10 cellular contexts compared by ENCODE assay signal in the genomic region with DNA sequence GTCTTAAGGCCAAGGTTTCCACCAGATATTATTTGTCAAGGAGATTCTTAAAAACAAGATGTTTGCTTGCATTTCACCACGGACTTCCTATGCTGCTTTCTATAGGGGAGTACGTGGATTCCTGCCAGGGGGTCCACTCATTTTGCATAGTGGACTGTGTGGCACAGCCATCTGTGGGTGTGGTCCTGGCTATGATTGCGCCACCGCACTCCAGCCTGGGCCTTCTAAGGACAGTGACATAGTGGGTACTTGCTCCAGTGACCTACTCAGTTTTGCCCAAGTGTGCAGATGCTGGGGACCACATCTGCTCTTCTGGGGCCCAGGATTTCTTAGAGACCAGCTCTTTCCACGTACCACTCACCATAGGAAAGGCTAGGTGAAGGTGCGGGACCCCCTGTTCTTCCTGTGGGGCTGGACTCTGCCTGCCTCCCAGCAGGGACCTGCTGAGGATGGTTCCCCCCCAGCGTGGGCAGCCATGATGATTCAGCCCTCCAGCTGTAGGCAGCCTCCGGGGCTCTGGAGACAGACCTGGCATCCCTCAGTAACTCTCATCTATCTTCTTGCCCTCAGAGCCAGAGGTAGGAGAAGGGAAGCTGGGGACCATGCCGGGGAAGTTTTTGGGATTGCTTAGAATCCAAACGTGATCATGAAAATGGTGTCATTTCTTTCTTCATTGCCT. TPM values are rescaled to one million over a fixed set of nuclear protein-coding genes. Genes with fewer than 3 reads are reported as not detected.
DNase-seq lines count a peak whose midpoint lies in the region; ATAC-seq and TF ChIP-seq lines count a peak whose summit lies in the region.
"Had no signal": no experiment of that assay in that cellular context is flagged by ENCODE, and none has a peak within 500 bp of the region (broad histone marks: within the 10 kb centered on the region; RNA-seq: fewer than 3 reads in every experiment).

No MANE protein-coding gene starts in this region.

- peak overlapping the region; percentile 95 for H3K4me3 Mint-ChIP-seq in CD8-positive, alpha-beta T cell
- H3K4me3 Mint-ChIP-seq in neural crest cell, result peak overlapping the region; percentile 97

- H3K4me1 ChIP-seq in CD8-positive, alpha-beta T cell (ENCODE audit: insufficient read depth, low read length), result peaks cover 37% of the 10 kb centered on the region
- peaks cover 64% of the 10 kb centered on the region for H3K4me1 ChIP-seq in PC-9 (replicated peaks; ENCODE audit: insufficient read depth)
- peaks cover 28% of the 10 kb centered on the region for H3K4me1 ChIP-seq in effector memory CD4-positive, alpha-beta T cell (ENCODE audit: control insufficient read depth, insufficient read depth, low read length, poor library complexity, severe bottlenecking)

- H3K27ac Mint-ChIP-seq in CD8-positive, alpha-beta T cell, result peak overlapping the region; percentile 94
- H3K27ac Mint-ChIP-seq in neural crest cell (ENCODE audit: unreplicated experiment), result peak overlapping the region; percentile 83

- DNase-seq in CD8-positive, alpha-beta T cell, result no peak
- no peak for DNase-seq in PC-9
- no peak for DNase-seq in effector memory CD4-positive, alpha-beta T cell
- no peak for DNase-seq in neural crest cell (ENCODE audit: low read depth, low spot score)
- no peak for DNase-seq in retina
- no peak for DNase-seq in SW480 (ENCODE audit: low spot score)
- no peak for DNase-seq in NCI-H2171 (lab: John Stamatoyannopoulos, UW)
- DNase-seq: foreskin keratinocyte, midbrain had no signal

- no peaks in the 10 kb centered on the region for H3K36me3 ChIP-seq in CD8-positive, alpha-beta T cell (ENCODE audit: insufficient read depth, low read length)
- H3K36me3 ChIP-seq in PC-9 (ENCODE audit: low read depth), result no peaks in the 10 kb centered on the region
- H3K36me3 ChIP-seq in effector memory CD4-positive, alpha-beta T cell (ENCODE audit: control insufficient read depth, insufficient read depth, low read length), result no peaks in the 10 kb centered on the region

- H3F3A ChIP-seq in PC-9 (ENCODE audit: insufficient read depth, low read depth), result peaks cover 47% of the 10 kb centered on the region

- H3K79me2 ChIP-seq in PC-9 (ENCODE audit: low read depth), result peaks cover 74% of the 10 kb centered on the region

- no peaks in the 10 kb centered on the region for H3K9me3 ChIP-seq in CD8-positive, alpha-beta T cell (ENCODE audit: low read length)
- no peaks in the 10 kb centered on the region for H3K9me3 ChIP-seq in PC-9 (ENCODE audit: insufficient read depth, low read depth)
- no peaks in the 10 kb centered on the region for H3K9me3 ChIP-seq in effector memory CD4-positive, alpha-beta T cell (ENCODE audit: control insufficient read depth, low read length)

- no peaks in the 10 kb centered on the region for H3K9me2 ChIP-seq in PC-9 (ENCODE audit: insufficient read depth)

- H3K4me2 ChIP-seq in PC-9, result peak overlapping the region; percentile 95; the same call in 1 of the 2 replicates

- BruUV-seq in PC-9 (replicated peaks; lab: Mats Ljungman, UMichigan), result no TSS peak

- ATAC-seq in CD8-positive, alpha-beta T cell, result no peak
- no peak for ATAC-seq in GM19397 (IDR thresholded peaks at IDR 0.05; ENCODE audit: unreplicated experiment)
- ATAC-seq: foreskin keratinocyte had no signal

- H3K9me3 Mint-ChIP-seq in CD8-positive, alpha-beta T cell, result no peaks in the 10 kb centered on the region
- no peaks in the 10 kb centered on the region for H3K9me3 Mint-ChIP-seq in neural crest cell

- CTCF ChIA-PET in CD8-positive, alpha-beta T cell (lab: Charles Lee), result no interaction called here
- CTCF ChIA-PET in PC-9 (lab: Charles Lee), result no interaction called here

- no peaks in the 10 kb centered on the region for H3K27me3 ChIP-seq in CD8-positive, alpha-beta T cell (ENCODE audit: insufficient read depth, low read length)
- H3K27me3 ChIP-seq in PC-9 (ENCODE audit: insufficient read depth, low read depth), result no peaks in the 10 kb centered on the region
- no peaks in the 10 kb centered on the region for H3K27me3 ChIP-seq in effector memory CD4-positive, alpha-beta T cell (replicated peaks; ENCODE audit: control insufficient read depth, insufficient read depth, low read length, poor library complexity, severe bottlenecking)
- H3K27me3 ChIP-seq: foreskin keratinocyte had no signal

- POLR2A ChIA-PET in CD8-positive, alpha-beta T cell (lab: Charles Lee), result interaction anchor here (1.2 kb wide), 1 partner anchor 22 kb away, joined by 3 read pairs; no protein-coding TSS in a partner anchor
- POLR2A ChIA-PET in PC-9 (lab: Charles Lee; ENCODE audit: unreplicated experiment), result no interaction called here

- H3K27ac ChIP-seq in CD8-positive, alpha-beta T cell (ENCODE audit: low read depth, low read length), result no peak overlapping the region
- H3K27ac ChIP-seq in PC-9, result no peak overlapping the region
- peak overlapping the region; percentile 84 for H3K27ac ChIP-seq in effector memory CD4-positive, alpha-beta T cell (ENCODE audit: insufficient read depth, low read length, poor library complexity, severe bottlenecking)
- H3K27ac ChIP-seq: foreskin keratinocyte had no signal

- H3K4me3 ChIP-seq in CD8-positive, alpha-beta T cell (ENCODE audit: low read depth, low read length), result no peak overlapping the region
- no peak overlapping the region for H3K4me3 ChIP-seq in PC-9
- no peak overlapping the region for H3K4me3 ChIP-seq in effector memory CD4-positive, alpha-beta T cell (ENCODE audit: insufficient read depth, low read depth, low read length, poor library complexity, severe bottlenecking)

- H2AFZ ChIP-seq in PC-9, result no peak overlapping the region

- peaks cover 52% of the 10 kb centered on the region for H3K4me1 Mint-ChIP-seq in CD8-positive, alpha-beta T cell (ENCODE audit: low read depth)
- H3K4me1 Mint-ChIP-seq in neural crest cell, result peaks cover 50% of the 10 kb centered on the region

- intact Hi-C loops in CD8-positive, alpha-beta T cell (cut with DNase I, micrococcal nuclease), result no loop called here
- intact Hi-C loops in PC-9 (cut with micrococcal nuclease; ENCODE audit: unreplicated experiment), result no loop called here

- TF ChIP-seq CTCF in CD8-positive, alpha-beta T cell (IDR thresholded peaks at IDR 0.05), result no peak
- TF ChIP-seq CTCF in PC-9 (conservative IDR thresholded peaks at IDR 0.05) (no peak), neural crest cell (conservative IDR thresholded peaks at IDR 0.05) (no peak)

- H4K20me1 ChIP-seq in PC-9 (ENCODE audit: insufficient read depth), result peaks cover 4% of the 10 kb centered on the region

- peaks cover 3% of the 10 kb centered on the region for H3K36me3 Mint-ChIP-seq in CD8-positive, alpha-beta T cell
- no peaks in the 10 kb centered on the region for H3K36me3 Mint-ChIP-seq in neural crest cell (ENCODE audit: low read depth)

- H3K27me3 Mint-ChIP-seq in CD8-positive, alpha-beta T cell (ENCODE audit: low read depth), result no peaks in the 10 kb centered on the region
- H3K27me3 Mint-ChIP-seq in neural crest cell (ENCODE audit: low read depth), result no peaks in the 10 kb centered on the region

RNA-seq across cellular contexts. Expression of a gene that starts 42.9 kb away (rescaled TPM):
- 10 to 100 TPM; 37.0 to 40.0 TPM for total RNA-seq in CD8-positive, alpha-beta T cell
- total RNA-seq in PC-9 (2021), result 128 and 140 TPM in 2 replicates
- total RNA-seq in neural crest cell, result 88.8 and 93.2 TPM in 2 replicates
